In genomic region chr7:3089493-3089892, GRCh38 we compare ENCODE assay signal across 9 cellular contexts. TPM values are rescaled to one million over a fixed set of nuclear protein-coding genes. Genes with fewer than 3 reads are reported as not detected.
A peak's percentile ranks its signal among the peaks of the same experiment; 100 is the strongest.
DNase-seq lines count a peak whose midpoint lies in the region; ATAC-seq and TF ChIP-seq lines count a peak whose summit lies in the region.
"Had no signal": no experiment of that assay in that cellular context is flagged by ENCODE, and none has a peak within 500 bp of the region (broad histone marks: within the 10 kb centered on the region; RNA-seq: fewer than 3 reads in every experiment).

No MANE protein-coding gene starts in this region.

- no peak overlapping the region for H3K9ac ChIP-seq in IMR-90 (ENCODE audit: low read depth, low read length)

- H2AFZ ChIP-seq in IMR-90 (replicated peaks; ENCODE audit: low read length, poor library complexity), result no peak overlapping the region

- H3K18ac ChIP-seq in IMR-90 (ENCODE audit: low read depth, low read length), result no peak overlapping the region

- H2AK9ac ChIP-seq in IMR-90 (replicated peaks; ENCODE audit: low read depth, low read length, poor library complexity), result no peak overlapping the region

- H3K4ac ChIP-seq in IMR-90 (ENCODE audit: low read depth, low read length), result no peak overlapping the region

- H3K79me1 ChIP-seq in IMR-90 (ENCODE audit: low read depth in 1 of 2, low read length in 2 of 2), result no peaks in the 10 kb centered on the region

- H3K36me3 Mint-ChIP-seq in Calu3 (ENCODE audit: insufficient read depth, unreplicated experiment), result no peaks in the 10 kb centered on the region

- 20% methylated on average over 1 of the region's 11 CpGs; no CpG with 5 or more reads in 1 of the 2 experiments for WGBS in IMR-90 (ENCODE audit: extremely low coverage in 2 of 2, insufficient read length in 1 of 2), 2 experiments

- H3K4me1 ChIP-seq in IMR-90 (ENCODE audit: control insufficient read depth, insufficient read depth, low read length), result peaks cover 2% of the 10 kb centered on the region; the same call in 1 of the 2 replicates

- no peak overlapping the region for H3K14ac ChIP-seq in IMR-90 (replicated peaks; ENCODE audit: low read depth, low read length)

- intact Hi-C loops in Calu3 (cut with micrococcal nuclease; ENCODE audit: unreplicated experiment), result loop anchor here (10.0 kb wide), 1 partner anchor 55 kb away; no protein-coding TSS in a partner anchor
- intact Hi-C loops in IMR-90 (cut with micrococcal nuclease), result no loop called here

- no peak overlapping the region for H2AK5ac ChIP-seq in IMR-90 (ENCODE audit: low read depth, low read length)

- POLR2A ChIA-PET in IMR-90 (lab: Charles Lee; ENCODE audit: unreplicated experiment), result no interaction called here

- H3K56ac ChIP-seq in IMR-90 (ENCODE audit: extremely low read depth, insufficient read depth, low read length), result no peak overlapping the region

- DNase-seq in Calu3 (peak; percentile 44), IMR-90 (peak; percentile 6), brain microvascular endothelial cell (peak; percentile 5), myocyte (ENCODE audit: low read depth) (peak; percentile 22), foreskin melanocyte (no peak), NCI-H510A (lab: John Stamatoyannopoulos, UW) (no peak)

- H4K91ac ChIP-seq in IMR-90 (ENCODE audit: insufficient read depth, low read depth, low read length), result no peak overlapping the region

- no TSS peak for BruUV-seq in Calu3 (replicated peaks; lab: Mats Ljungman, UMichigan)
- no TSS peak for BruUV-seq in IMR-90 (replicated peaks; lab: Mats Ljungman, UMichigan)

- no peak overlapping the region for H3K23ac ChIP-seq in IMR-90 (ENCODE audit: low read depth, low read length)

- H3K36me3 ChIP-seq in IMR-90 (ENCODE audit: control insufficient read depth, insufficient read depth, low read length) (no peaks in the 10 kb centered on the region), brain microvascular endothelial cell (replicated peaks) (no peaks in the 10 kb centered on the region)

- H3K4me1 Mint-ChIP-seq in Calu3 (ENCODE audit: low read depth, unreplicated experiment), result no peaks in the 10 kb centered on the region

- peak; percentile 83 for TF ChIP-seq CTCF in Calu3 (IDR thresholded peaks at IDR 0.05; ENCODE audit: unreplicated experiment)
- TF ChIP-seq CTCF in IMR-90 (conservative IDR thresholded peaks at IDR 0.05; ENCODE audit: low read depth, low read length), result no peak
- peak; percentile 68 for TF ChIP-seq CTCF in brain microvascular endothelial cell (IDR thresholded peaks at IDR 0.05; ENCODE audit: low read depth, low read length, missing control alignments)

- H3K27me3 Mint-ChIP-seq in Calu3 (ENCODE audit: unreplicated experiment), result peaks cover 29% of the 10 kb centered on the region

- H3K27ac Mint-ChIP-seq in Calu3 (ENCODE audit: unreplicated experiment), result no peak overlapping the region

- dilution Hi-C loops in IMR-90 (cut with HindIII; ENCODE audit: low sequenced_read_pairs, unreplicated experiment), result no loop called here

- no peak for TF ChIP-seq RAD21 in IMR-90 (IDR thresholded peaks at IDR 0.05; ENCODE audit: low read length)

- H3K4me3 ChIP-seq in IMR-90 (ENCODE audit: insufficient read depth, low read depth, low read length), result no peak overlapping the region
- H3K4me3 ChIP-seq in brain microvascular endothelial cell (ENCODE audit: low read depth, low read length), result no peak overlapping the region

- peaks cover 1% of the 10 kb centered on the region; the same call in 1 of the 2 replicates for H3K9me3 ChIP-seq in IMR-90 (ENCODE audit: control insufficient read depth, insufficient read depth, low read length)

- in situ Hi-C loops in IMR-90 (cut with MboI; ENCODE audit: low sequenced_read_pairs), result no loop called here
- in situ Hi-C loops in brain microvascular endothelial cell (cut with HindIII; ENCODE audit: low pct_ligation_motif_present, low sequenced_read_pairs), result no loop called here

- H2BK15ac ChIP-seq in IMR-90 (ENCODE audit: low read depth, low read length), result no peak overlapping the region

- no peak overlapping the region for H4K8ac ChIP-seq in IMR-90 (ENCODE audit: low read depth in 2 of 2, low read length in 2 of 2)

- H3K4me2 ChIP-seq in IMR-90 (ENCODE audit: low read depth, low read length), result no peak overlapping the region

- H2BK5ac ChIP-seq in IMR-90 (ENCODE audit: low read depth, low read length, poor library complexity, severe bottlenecking), result no peak overlapping the region

- TF ChIP-seq POLR2A in IMR-90 (IDR thresholded peaks at IDR 0.05; ENCODE audit: low read depth, low read length), result no peak

- H4K5ac ChIP-seq in IMR-90 (ENCODE audit: low read depth, low read length), result no peak overlapping the region

- H2BK20ac ChIP-seq in IMR-90 (ENCODE audit: low read depth, low read length), result no peak overlapping the region

- ATAC-seq in IMR-90 (ENCODE audit: low read depth) (no peak), GM18870 (IDR thresholded peaks at IDR 0.05; ENCODE audit: unreplicated experiment) (no peak), GM19455 (IDR thresholded peaks at IDR 0.05; ENCODE audit: unreplicated experiment) (no peak)

- no peaks in the 10 kb centered on the region; the same call in 1 of the 2 replicates for H3K27me3 ChIP-seq in IMR-90 (ENCODE audit: control insufficient read depth, insufficient read depth, low read length)
- H3K27me3 ChIP-seq in brain microvascular endothelial cell (replicated peaks), result no peaks in the 10 kb centered on the region

- H3K27ac ChIP-seq in IMR-90 (ENCODE audit: insufficient read depth, low read length) (no peak overlapping the region), brain microvascular endothelial cell (no peak overlapping the region)
- H3K27ac ChIP-seq: epithelial cell of prostate had no signal

- no peaks in the 10 kb centered on the region for H4K20me1 ChIP-seq in IMR-90 (ENCODE audit: insufficient read depth, low read length)

- no peak overlapping the region for H2BK120ac ChIP-seq in IMR-90 (ENCODE audit: low read depth, low read length)

- no peak overlapping the region for H3K4me3 Mint-ChIP-seq in Calu3 (ENCODE audit: low read depth, unreplicated experiment)

- no peaks in the 10 kb centered on the region for H3K9me1 ChIP-seq in IMR-90 (ENCODE audit: insufficient read depth, low read length)

- no peaks in the 10 kb centered on the region for H3K9me3 Mint-ChIP-seq in Calu3 (ENCODE audit: low read depth, unreplicated experiment)

- CTCF ChIA-PET in Calu3 (lab: Charles Lee), result interaction anchor here (0.7 to 1.1 kb wide), 2 partner anchors 125 to 211 kb away, joined by 3 to 5 read pairs; partner anchors contain the start of gene SDK1
- CTCF ChIA-PET in IMR-90 (lab: Yijun Ruan, JAX), result interaction anchor here (0.6 kb wide), 1 partner anchor 9 kb away, joined by 4 read pairs; no protein-coding TSS in a partner anchor

TF ChIP-seq in IMR-90, 13 proteins besides CTCF, POLR2A, EP300 and RAD21:
- no peak for TF ChIP-seq MAZ (IDR thresholded peaks at IDR 0.05; ENCODE audit: borderline replicate concordance, low read depth, low read length)
- TF ChIP-seq RFX5 (IDR thresholded peaks at IDR 0.05; ENCODE audit: low read depth, low read length), result no peak
- TF ChIP-seq CHD1 (IDR thresholded peaks at IDR 0.05; ENCODE audit: low read depth, low read length), result no peak

RNA-seq across cellular contexts. Expression of gene CARD11, which starts 45.8 kb away (rescaled TPM):
- total RNA-seq in Calu3 (2022) (79.2 and 87.2 TPM in 2 replicates), IMR-90 (2012; rRNA removed) (0.18 and 0.28 TPM in 2 replicates), myocyte (not detected in 2 replicates)
- 0.26 and 0.53 TPM in 2 replicates for polyA plus RNA-seq in IMR-90 (2012; rRNA removed)
- polyA plus RNA-seq in IMR-90 (2012; cell fraction: cytosol; rRNA removed), result 0.31 TPM in 2 replicates
- 0.47 and 0.50 TPM in 2 replicates for polyA plus RNA-seq in IMR-90 (2012; cell fraction: nucleus; rRNA removed; ENCODE audit: low replicate concordance)
- polyA plus RNA-seq in myocyte (2012), result not detected

Comparison
In these comparisons a context has a peak if more than half of its experiments do, and no peak if none do; other contexts are left out.
1. DNase-seq: peak in Calu3 (single experiment), IMR-90 (single experiment), brain microvascular endothelial cell (single experiment) and myocyte (single experiment); none in foreskin melanocyte (single experiment) and NCI-H510A (single experiment).
2. RNA of gene CARD11, which starts 45.8 kb away (total RNA-seq): 79.2 to 87.2 TPM in Calu3; 0.18 to 0.28 TPM in IMR-90 and not detected in myocyte; every median in the first group is over 10 times any median in the second.